Comparison of ENCODE assay signal across 24 cellular contexts in genomic region chr2:215055891-215056290, GRCh38.
"Had no signal": no experiment of that assay in that cellular context is flagged by ENCODE, and none has a peak within 500 bp of the region (broad histone marks: within the 10 kb centered on the region; RNA-seq: fewer than 3 reads in every experiment).

No MANE protein-coding gene starts in this region.

- ATAC-seq: foreskin keratinocyte; gastroesophageal sphincter; heart left ventricle; left cardiac atrium; left lung; left ventricle myocardium superior; lower lobe of right lung; mucosa of descending colon; naive thymus-derived CD4-positive, alpha-beta T cell had no signal

- H3K9me3 ChIP-seq: colonic mucosa, esophagus muscularis mucosa, gastroesophageal sphincter, heart left ventricle, left lung, lower lobe of right lung, mucosa of descending colon had no signal

- H2AFZ ChIP-seq: hepatocyte had no signal

- H3K9me3 Mint-ChIP-seq: mesothelial cell of epicardium had no signal

- DNase-seq: colonic mucosa; cortex of kidney; dermis blood vessel endothelial cell; effector CD4-positive, alpha-beta T cell; effector memory CD4-positive, alpha-beta T cell; foreskin keratinocyte; heart left ventricle; hypothalamus; immature natural killer cell; islet precursor cell; left cardiac atrium; left lung; left ventricle myocardium superior; lower lobe of right lung; mesenchymal stem cell; mucosa of descending colon; naive thymus-derived CD4-positive, alpha-beta T cell had no signal

- H3K4me3 Mint-ChIP-seq: immature natural killer cell; mesothelial cell of epicardium; naive thymus-derived CD4-positive, alpha-beta T cell had no signal

- H3K4me3 ChIP-seq: colonic mucosa, dorsolateral prefrontal cortex, esophagus muscularis mucosa, gastroesophageal sphincter, heart left ventricle, hepatocyte, left lung, lower lobe of right lung, mucosa of descending colon had no signal

- H3K79me2 ChIP-seq: hepatocyte had no signal

- FAIRE-seq: endothelial cell of umbilical vein, frontal cortex had no signal

- H3K4me1 ChIP-seq: colonic mucosa, gastroesophageal sphincter, left lung, lower lobe of right lung had no signal

- H3K27ac ChIP-seq: colonic mucosa, esophagus muscularis mucosa, foreskin keratinocyte, gastroesophageal sphincter, heart left ventricle, hepatocyte, left lung, lower lobe of right lung had no signal

- H3K36me3 Mint-ChIP-seq: immature natural killer cell; mesothelial cell of epicardium; naive thymus-derived CD4-positive, alpha-beta T cell had no signal

- H3K36me3 ChIP-seq: colonic mucosa, esophagus muscularis mucosa, gastroesophageal sphincter, heart left ventricle, left lung, lower lobe of right lung had no signal

- H3K27me3 ChIP-seq: colonic mucosa, dorsolateral prefrontal cortex, esophagus muscularis mucosa, foreskin keratinocyte, gastroesophageal sphincter, heart left ventricle, hepatocyte, left lung had no signal

- H3K4me2 ChIP-seq: hepatocyte had no signal

- H3K4me1 Mint-ChIP-seq: immature natural killer cell; naive thymus-derived CD4-positive, alpha-beta T cell had no signal

- H3K27ac Mint-ChIP-seq: immature natural killer cell; mesothelial cell of epicardium; naive thymus-derived CD4-positive, alpha-beta T cell had no signal
